13 cellular contexts compared by ENCODE assay signal in genomic region chr3:115937054-115937453, GRCh38.
A peak's percentile ranks its signal among the peaks of the same experiment; 100 is the strongest.
DNase-seq lines count a peak whose midpoint lies in the region; ATAC-seq and TF ChIP-seq lines count a peak whose summit lies in the region.
"Had no signal": no experiment of that assay in that cellular context is flagged by ENCODE, and none has a peak within 500 bp of the region (broad histone marks: within the 10 kb centered on the region; RNA-seq: fewer than 3 reads in every experiment).

No MANE protein-coding gene starts in this region.

- H3K9me2 ChIP-seq in PC-9 (ENCODE audit: insufficient read depth), result no peaks in the 10 kb centered on the region

- H3K36me3 ChIP-seq in PC-9 (ENCODE audit: low read depth), result no peaks in the 10 kb centered on the region
- H3K36me3 ChIP-seq: neutrophil had no signal

- POLR2A ChIA-PET in PC-9 (lab: Charles Lee; ENCODE audit: unreplicated experiment) (no interaction called here), T-cell (lab: Charles Lee) (no interaction called here)

- no peak overlapping the region for H2AFZ ChIP-seq in PC-9

- no peak overlapping the region for H3K4me2 ChIP-seq in PC-9

- H3K4me3 Mint-ChIP-seq in T-cell, result no peak overlapping the region
- H3K4me3 Mint-ChIP-seq: activated CD4-positive, alpha-beta T cell treated with anti-CD3 and anti-CD28 coated beads, Interleukin-2, amount 10 ng/mL, durations not matched to agents 7 days and 5 days; activated naive CD4-positive, alpha-beta T cell treated with anti-CD3 and anti-CD28 coated beads for 36 hours had no signal

- intact Hi-C loops in PC-9 (cut with micrococcal nuclease; ENCODE audit: unreplicated experiment), result no loop called here

- H3K4me3 ChIP-seq in PC-9 (no peak overlapping the region), fibroblast of the aortic adventitia (ENCODE audit: low read depth, low read length) (no peak overlapping the region)

- H3K27me3 Mint-ChIP-seq in T-cell, result peaks cover 3% of the 10 kb centered on the region in 2 donors
- H3K27me3 Mint-ChIP-seq: activated CD4-positive, alpha-beta T cell treated with anti-CD3 and anti-CD28 coated beads, Interleukin-2, amount 10 ng/mL, durations not matched to agents 7 days and 5 days had no signal

- no peaks in the 10 kb centered on the region for H3K4me1 Mint-ChIP-seq in T-cell
- H3K4me1 Mint-ChIP-seq: activated CD4-positive, alpha-beta T cell treated with anti-CD3 and anti-CD28 coated beads, Interleukin-2, amount 10 ng/mL, durations not matched to agents 7 days and 5 days had no signal

- DNase-seq in AG09319 (ENCODE audit: extremely low read depth, low read depth) (no peak), PC-9 (no peak), fibroblast of the aortic adventitia (ENCODE audit: low read depth) (peak; percentile 10), T-cell (no peak), NCI-H1694 treated with DMSO at 0.1 percent for 48 hours (lab: John Stamatoyannopoulos, UW) (no peak)
- DNase-seq in activated CD4-positive, alpha-beta T cell treated with anti-CD3 and anti-CD28 coated beads, Interleukin-2, amount 50 U/mL, for 1 hour, result no peak
- DNase-seq: activated CD4-positive, alpha-beta T cell treated with anti-CD3 and anti-CD28 coated beads, Interleukin-2, amount 10 ng/mL, durations not matched to agents 7 days and 5 days; activated naive CD4-positive, alpha-beta T cell treated with anti-CD3 and anti-CD28 coated beads for 36 hours; NCI-H1930; stimulated activated CD4-positive, alpha-beta T cell treated with anti-CD3 and anti-CD28 coated beads, Interleukin-4, amount 100 ng/mL, for 24 hours had no signal

- H3K9me3 Mint-ChIP-seq in T-cell, result peaks cover 3 to 6% (median 4%) of the 10 kb centered on the region in 3 donors
- H3K9me3 Mint-ChIP-seq: activated CD4-positive, alpha-beta T cell treated with anti-CD3 and anti-CD28 coated beads, Interleukin-2, amount 10 ng/mL, durations not matched to agents 7 days and 5 days; activated naive CD4-positive, alpha-beta T cell treated with anti-CD3 and anti-CD28 coated beads for 36 hours had no signal

- no TSS peak for BruUV-seq in PC-9 (replicated peaks; lab: Mats Ljungman, UMichigan)

- H3F3A ChIP-seq in PC-9 (ENCODE audit: insufficient read depth, low read depth), result no peaks in the 10 kb centered on the region

- H3K9me3 ChIP-seq in PC-9 (ENCODE audit: insufficient read depth, low read depth), result no peaks in the 10 kb centered on the region
- H3K9me3 ChIP-seq: neutrophil had no signal

- CTCF ChIA-PET in PC-9 (lab: Charles Lee), result no interaction called here
- CTCF ChIA-PET in T-cell (lab: Charles Lee), result interaction anchor here in 1 of 2 donors (1.2 kb wide), 1 partner anchor 12 kb away, joined by 3 read pairs; no protein-coding TSS in a partner anchor

- TF ChIP-seq CTCF in AG09319 (IDR thresholded peaks at IDR 0.05; ENCODE audit: low read depth, low read length) (peak; percentile 17), PC-9 (conservative IDR thresholded peaks at IDR 0.05) (peak; percentile 62), fibroblast of the aortic adventitia (IDR thresholded peaks at IDR 0.05; ENCODE audit: insufficient read depth, low read length) (peak; percentile 61)

- no peak overlapping the region for H3K27ac Mint-ChIP-seq in T-cell
- H3K27ac Mint-ChIP-seq: activated CD4-positive, alpha-beta T cell treated with anti-CD3 and anti-CD28 coated beads, Interleukin-2, amount 10 ng/mL, durations not matched to agents 7 days and 5 days; activated naive CD4-positive, alpha-beta T cell treated with anti-CD3 and anti-CD28 coated beads for 36 hours had no signal

- no peaks in the 10 kb centered on the region for H3K4me1 ChIP-seq in PC-9 (replicated peaks; ENCODE audit: insufficient read depth)

- ATAC-seq in GM18502 (IDR thresholded peaks at IDR 0.05; ENCODE audit: poor library complexity, unreplicated experiment) (peak; percentile 55), HG02623 (IDR thresholded peaks at IDR 0.05; ENCODE audit: unreplicated experiment) (no peak), T-cell (replicated peaks in 1 of 4) (no peak)

- no peak overlapping the region for H3K27ac ChIP-seq in PC-9
- H3K27ac ChIP-seq: neutrophil had no signal

- no peaks in the 10 kb centered on the region for H3K27me3 ChIP-seq in PC-9 (ENCODE audit: insufficient read depth, low read depth)
- H3K27me3 ChIP-seq: neutrophil had no signal

- no peaks in the 10 kb centered on the region for H3K36me3 Mint-ChIP-seq in T-cell

- no peaks in the 10 kb centered on the region for H3K79me2 ChIP-seq in PC-9 (ENCODE audit: low read depth)

- no peaks in the 10 kb centered on the region for H4K20me1 ChIP-seq in PC-9 (ENCODE audit: insufficient read depth)
